In genomic region chr11:60955566-60955965, GRCh38 we compare ENCODE assay signal across 16 cellular contexts. TPM values are rescaled to one million over a fixed set of nuclear protein-coding genes. Genes with fewer than 3 reads are reported as not detected.
"Had no signal": no experiment of that assay in that cellular context is flagged by ENCODE, and none has a peak within 500 bp of the region (broad histone marks: within the 10 kb centered on the region; RNA-seq: fewer than 3 reads in every experiment).

No MANE protein-coding gene starts in this region.

- H3K4me3 Mint-ChIP-seq: activated CD4-positive, alpha-beta memory T cell treated with anti-CD3 and anti-CD28 coated beads, Interleukin-2, amount 10 ng/mL, durations not matched to agents 7 days and 5 days; activated T-helper 1 cell treated with anti-CD3 and anti-CD28 coated beads, Interleukin-12 subunit alpha, Interleukin-12 subunit beta, Interleukin-2, Interleukin-4 antibody, amounts not matched to agents 30 ng/mL and 10 ng/mL and 1 ng/mL, durations not matched to agents 14 hours and 24 hours and 36 hours; neural progenitor cell; stimulated activated effector memory CD8-positive, alpha-beta T cell treated with anti-CD3 and anti-CD28 coated beads, Interleukin-12 subunit alpha, Interleukin-12 subunit beta, amount 100 ng/mL, for 72 hours had no signal

- H3K36me3 Mint-ChIP-seq: neural progenitor cell had no signal

- H3K9me3 Mint-ChIP-seq: activated CD4-positive, alpha-beta memory T cell treated with anti-CD3 and anti-CD28 coated beads, Interleukin-2, amount 10 ng/mL, durations not matched to agents 7 days and 5 days; activated T-helper 1 cell treated with anti-CD3 and anti-CD28 coated beads, Interleukin-12 subunit alpha, Interleukin-12 subunit beta, Interleukin-2, Interleukin-4 antibody, amounts not matched to agents 30 ng/mL and 10 ng/mL and 1 ng/mL, durations not matched to agents 14 hours and 24 hours and 36 hours; neural progenitor cell; stimulated activated effector memory CD8-positive, alpha-beta T cell treated with anti-CD3 and anti-CD28 coated beads, Interleukin-12 subunit alpha, Interleukin-12 subunit beta, amount 100 ng/mL, for 72 hours had no signal

- ATAC-seq: heart right ventricle; left lung; stimulated activated effector memory CD8-positive, alpha-beta T cell treated with anti-CD3 and anti-CD28 coated beads, Interleukin-12 subunit alpha, Interleukin-12 subunit beta, amount 100 ng/mL, for 72 hours had no signal

- DNase-seq: activated CD4-positive, alpha-beta memory T cell treated with anti-CD3 and anti-CD28 coated beads, Interleukin-2, amount 10 ng/mL, durations not matched to agents 7 days and 5 days; activated CD4-positive, alpha-beta T cell treated with anti-CD3 and anti-CD28 coated beads for 1 hour; activated CD8-positive, alpha-beta memory T cell treated with anti-CD3 and anti-CD28 coated beads, Interleukin-2, amount 50 U/mL, for 4 hours; activated naive CD4-positive, alpha-beta T cell; effector CD4-positive, alpha-beta T cell; heart right ventricle; left lung; mesenchymal stem cell; retina; transverse colon had no signal

- H3K27ac Mint-ChIP-seq: activated CD4-positive, alpha-beta memory T cell treated with anti-CD3 and anti-CD28 coated beads, Interleukin-2, amount 10 ng/mL, durations not matched to agents 7 days and 5 days; activated T-helper 1 cell treated with anti-CD3 and anti-CD28 coated beads, Interleukin-12 subunit alpha, Interleukin-12 subunit beta, Interleukin-2, Interleukin-4 antibody, amounts not matched to agents 30 ng/mL and 10 ng/mL and 1 ng/mL, durations not matched to agents 14 hours and 24 hours and 36 hours; neural progenitor cell; stimulated activated effector memory CD8-positive, alpha-beta T cell treated with anti-CD3 and anti-CD28 coated beads, Interleukin-12 subunit alpha, Interleukin-12 subunit beta, amount 100 ng/mL, for 72 hours had no signal

RNA-seq across cellular contexts. Expression of gene SLC15A3, which starts 3.6 kb away (rescaled TPM):
- polyA plus RNA-seq: cardiac muscle cell had no signal

RNA-seq across cellular contexts. Expression of gene CD6, which starts 15.9 kb away (rescaled TPM):
- total RNA-seq: endothelial cell of umbilical vein, fibroblast of lung had no signal
- polyA plus RNA-seq: cardiac muscle cell, endothelial cell of umbilical vein, fibroblast of lung had no signal
